ENCODE assay signal across 10 cellular contexts in the genomic region with DNA sequence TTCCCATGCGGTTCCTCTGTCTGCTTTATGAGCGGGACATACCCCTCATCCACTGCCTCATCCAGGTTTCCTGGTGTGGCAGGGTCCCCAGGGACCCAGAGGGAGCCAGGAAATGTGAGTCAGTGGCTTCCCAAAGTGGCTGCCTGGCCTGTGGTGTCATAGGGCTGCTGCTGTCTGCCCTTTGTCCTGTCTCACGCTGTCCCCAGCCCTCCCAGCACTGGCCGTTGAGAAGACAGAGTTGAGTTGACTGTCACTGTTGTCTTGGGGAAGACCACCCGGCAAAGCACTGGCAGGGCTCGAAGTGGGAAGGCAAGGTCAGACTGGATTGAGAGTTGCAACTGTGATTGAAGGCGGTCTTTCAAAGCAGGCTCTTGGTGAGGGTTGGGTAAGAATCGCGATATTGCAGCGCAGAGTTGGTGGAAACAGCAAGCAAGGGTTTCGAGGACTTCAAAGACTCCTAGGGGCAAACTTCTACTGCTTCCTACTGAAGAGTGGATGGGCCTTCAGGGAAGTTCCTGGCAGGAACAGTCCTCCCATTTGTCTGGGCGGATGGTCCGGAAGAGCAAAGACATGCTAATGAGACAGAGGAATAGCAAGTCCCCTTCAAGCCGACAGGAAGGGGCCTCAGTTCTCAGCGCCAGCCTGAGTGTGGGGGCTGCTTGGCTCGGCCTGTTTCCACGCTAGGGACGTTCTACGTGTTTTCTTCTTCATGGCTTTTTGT. TPM values are rescaled to one million over a fixed set of nuclear protein-coding genes. Genes with fewer than 3 reads are reported as not detected.
DNase-seq lines count a peak whose midpoint lies in the region; ATAC-seq, FAIRE-seq and TF ChIP-seq lines count a peak whose summit lies in the region.
"Had no signal": no experiment of that assay in that cellular context is flagged by ENCODE, and none has a peak within 500 bp of the region (broad histone marks: within the 10 kb centered on the region; RNA-seq: fewer than 3 reads in every experiment).

No MANE protein-coding gene starts in this region.

- FAIRE-seq in A549 (lab: Jason Lieb, UNC) = no peak

- in situ Hi-C loops in GM13976 (cut with MboI; ENCODE audit: low sequenced_read_pairs, unreplicated experiment) = no loop called here

- H3K4me3 ChIP-seq in A549 (no peak overlapping the region; the same call in 2 of the 3 replicates), MG63 (no peak overlapping the region), mucosa of stomach (ENCODE audit: low read length) (no peak overlapping the region), lower leg skin (ENCODE audit: low read depth, poor library complexity, severe bottlenecking) (no peak overlapping the region)
- H3K4me3 ChIP-seq: Peyer's patch had no signal

- H3K4me2 ChIP-seq in A549 = peak overlapping the region; percentile 75

- TF ChIP-seq RAD21 in A549 (conservative IDR thresholded peaks at IDR 0.05 in 1 of 2, IDR thresholded peaks at IDR 0.05 in 1 of 2) = no peak

- H3K27me3 ChIP-seq in MG63 (no peaks in the 10 kb centered on the region), mucosa of stomach (ENCODE audit: control insufficient read depth, insufficient read depth, low read length) (no peaks in the 10 kb centered on the region)
- H3K27me3 ChIP-seq: Peyer's patch had no signal

- H3K36me3 ChIP-seq in MG63 (no peaks in the 10 kb centered on the region), mucosa of stomach (ENCODE audit: control insufficient read depth, insufficient read depth, low read length) (no peaks in the 10 kb centered on the region)
- H3K36me3 ChIP-seq: Peyer's patch had no signal

- CTCF ChIA-PET in A549 (lab: Yijun Ruan, JAX) = interaction anchor here (0.6 kb wide), 1 partner anchor 303 kb away, joined by 6 read pairs; no protein-coding TSS in a partner anchor

- H3K9ac ChIP-seq in mucosa of stomach (ENCODE audit: low read length) = peak overlapping the region; percentile 38

- intact Hi-C loops in lower leg skin (cut with DNase I; ENCODE audit: low total_unique reads) = no loop called here

- no peak for TF ChIP-seq EP300 in A549 (IDR thresholded peaks at IDR 0.05)

- WGBS in A549 (ENCODE audit: missing lambda C conversion rate) = 73% methylated on average over 17 of the region's 19 CpGs
- WGBS in lower leg skin, 2 donors = 75 to 76% methylated on average over 19 of the region's 19 CpGs

- no peak for TF ChIP-seq CTCF in A549 (IDR thresholded peaks at IDR 0.05)
- TF ChIP-seq CTCF in lower leg skin (IDR thresholded peaks at IDR 0.05) = no peak
- no peak for TF ChIP-seq CTCF in GM13976 (IDR thresholded peaks at IDR 0.05; ENCODE audit: borderline replicate concordance, control extremely low read depth, extremely low read depth, insufficient read depth, missing control alignments)

- ATAC-seq in A549 (peak in 1 of 2 experiments; percentile 23; a peak in 3 of 6 replicates), GM19351 (IDR thresholded peaks at IDR 0.05; ENCODE audit: unreplicated experiment) (no peak)

- H3K9me3 ChIP-seq in A549 = peaks cover 8% of the 10 kb centered on the region; the same call in 1 of the 3 replicates
- peaks cover 9% of the 10 kb centered on the region for H3K9me3 ChIP-seq in MG63
- no peaks in the 10 kb centered on the region for H3K9me3 ChIP-seq in mucosa of stomach (ENCODE audit: control insufficient read depth, low read length)
- H3K9me3 ChIP-seq: Peyer's patch had no signal

- H3K4me1 ChIP-seq in A549 (peaks cover 56% of the 10 kb centered on the region), mucosa of stomach (ENCODE audit: control insufficient read depth, insufficient read depth, low read length) (peaks cover 15% of the 10 kb centered on the region)

- TF ChIP-seq POLR2A in A549 (IDR thresholded peaks at IDR 0.05; ENCODE audit: low read length) = no peak
- TF ChIP-seq POLR2A in lower leg skin (IDR thresholded peaks at IDR 0.05) = no peak

- peak in 1 of 2 experiments; percentile 43 for DNase-seq in A549 (ENCODE audit: low read depth in 1 of 2, low spot score in 1 of 2)
- peak; percentile 62 for DNase-seq in MG63
- DNase-seq in epithelial cell of prostate (ENCODE audit: low read depth, low spot score) = no peak
- no peak for DNase-seq in lower leg skin (ENCODE audit: low spot score in 2 of 2)
- DNase-seq in T-helper 9 cell = no peak
- DNase-seq in GM13976 (ENCODE audit: low spot score) = no peak
- DNase-seq: activated naive CD8-positive, alpha-beta T cell treated with anti-CD3 and anti-CD28 coated beads for 36 hours had no signal

- H3K27ac ChIP-seq in A549 (peak overlapping the region; percentile 86 to 88), epithelial cell of prostate (peak overlapping the region; percentile 96)

- POLR2A ChIA-PET in A549 (lab: Yijun Ruan, JAX) = interaction anchor here (1.5 kb wide), 1 partner anchor 171 kb away, joined by 4 read pairs; a partner anchor contains a TSS

TF ChIP-seq in A549, 52 proteins besides CTCF, POLR2A, EP300 and RAD21:
- TF ChIP-seq, protein P1, sequence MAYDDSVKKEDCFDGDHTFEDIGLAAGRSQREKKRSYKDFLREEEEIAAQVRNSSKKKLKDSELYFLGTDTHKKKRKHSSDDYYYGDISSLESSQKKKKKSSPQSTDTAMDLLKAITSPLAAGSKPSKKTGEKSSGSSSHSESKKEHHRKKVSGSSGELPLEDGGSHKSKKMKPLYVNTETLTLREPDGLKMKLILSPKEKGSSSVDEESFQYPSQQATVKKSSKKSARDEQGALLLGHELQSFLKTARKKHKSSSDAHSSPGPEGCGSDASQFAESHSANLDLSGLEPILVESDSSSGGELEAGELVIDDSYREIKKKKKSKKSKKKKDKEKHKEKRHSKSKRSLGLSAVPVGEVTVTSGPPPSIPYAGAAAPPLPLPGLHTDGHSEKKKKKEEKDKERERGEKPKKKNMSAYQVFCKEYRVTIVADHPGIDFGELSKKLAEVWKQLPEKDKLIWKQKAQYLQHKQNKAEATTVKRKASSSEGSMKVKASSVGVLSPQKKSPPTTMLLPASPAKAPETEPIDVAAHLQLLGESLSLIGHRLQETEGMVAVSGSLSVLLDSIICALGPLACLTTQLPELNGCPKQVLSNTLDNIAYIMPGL (CRISPR knock-in tag; IDR thresholded peaks at IDR 0.05; ENCODE audit: borderline replicate concordance) = no peak
- TF ChIP-seq CBX8 (IDR thresholded peaks at IDR 0.05) = no peak
- TF ChIP-seq, protein P2, sequence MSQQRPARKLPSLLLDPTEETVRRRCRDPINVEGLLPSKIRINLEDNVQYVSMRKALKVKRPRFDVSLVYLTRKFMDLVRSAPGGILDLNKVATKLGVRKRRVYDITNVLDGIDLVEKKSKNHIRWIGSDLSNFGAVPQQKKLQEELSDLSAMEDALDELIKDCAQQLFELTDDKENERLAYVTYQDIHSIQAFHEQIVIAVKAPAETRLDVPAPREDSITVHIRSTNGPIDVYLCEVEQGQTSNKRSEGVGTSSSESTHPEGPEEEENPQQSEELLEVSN (IDR thresholded peaks at IDR 0.05; ENCODE audit: borderline replicate concordance, low read depth) = no peak
- TF ChIP-seq CEBPB (IDR thresholded peaks at IDR 0.05) = no peak
- no peak for TF ChIP-seq MYC (IDR thresholded peaks at IDR 0.05; ENCODE audit: borderline replicate concordance, low read length)

RNA-seq across cellular contexts. Expression of a gene that starts 33.9 kb away (rescaled TPM):
- polyA plus RNA-seq in A549 (2011; rRNA removed) (46.3 and 49.1 TPM in 2 replicates), A549 (2017; fragmentation: RNase III; extraction: RNeasy Plus Mini Kit Qiagen cat#74134 plus additional on column Dnase treatment) (16.9 to 20.5 TPM (median 18.5 TPM) in 3 replicates)
- 11.2 and 13.8 TPM in 2 replicates for polyA plus RNA-seq in A549 (2012; cell fraction: cytosol; rRNA removed)
- polyA plus RNA-seq in A549 (2012; cell fraction: nucleus; rRNA removed) = 11.4 and 19.0 TPM in 2 replicates
- polyA minus RNA-seq in A549 (2011; rRNA and poly(A)+ RNA removed) = 25.2 and 33.0 TPM in 2 replicates
- total RNA-seq in MG63 (2014; rRNA removed; shearing (Covaris generic); ENCODE audit: low replicate concordance) = 16.7 and 19.5 TPM in 2 replicates
- 10 to 100 TPM; 12.2 to 22.0 (median 15.6) TPM for total RNA-seq in lower leg skin
